ENCODE assay signal across 27 cellular contexts in the genomic region with DNA sequence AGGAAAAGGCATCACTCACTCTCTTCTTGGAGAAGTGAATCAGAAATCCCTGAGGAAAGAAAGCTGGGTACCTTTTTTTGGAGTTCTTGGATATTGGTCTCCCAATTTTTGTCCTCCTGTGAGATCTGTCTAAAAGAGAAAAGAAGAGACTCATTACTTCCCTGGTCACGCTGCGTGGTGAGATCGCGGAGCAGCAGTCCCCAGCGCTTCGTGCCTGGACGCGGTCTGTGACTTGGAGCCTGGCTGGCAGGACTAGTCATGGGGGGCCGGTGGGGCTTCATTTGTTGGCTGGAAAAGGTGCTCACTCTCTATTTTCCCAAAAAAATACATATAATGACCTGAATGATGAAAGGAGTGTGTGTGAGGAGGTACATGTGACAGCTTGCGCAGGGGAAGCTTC.
"Had no signal": no experiment of that assay in that cellular context is flagged by ENCODE, and none has a peak within 500 bp of the region (broad histone marks: within the 10 kb centered on the region; RNA-seq: fewer than 3 reads in every experiment).

No MANE protein-coding gene starts in this region.

- H3K36me3 ChIP-seq: left lung, lower lobe of right lung, ovary, right atrium auricular region, right lobe of liver, stomach, transverse colon, upper lobe of left lung, vagina had no signal

- H3K4me3 Mint-ChIP-seq: naive thymus-derived CD8-positive, alpha-beta T cell; nephron progenitor cell; stimulated activated memory B cell treated with anti-CD40 and anti-IgM and Interleukin-4, amounts not matched to agents 10 μg/mL and 1 μg/mL and 100 μg/mL, for 72 hours had no signal

- H3K27me3 Mint-ChIP-seq: stimulated activated memory B cell treated with anti-CD40 and anti-IgM and Interleukin-4, amounts not matched to agents 10 μg/mL and 1 μg/mL and 100 μg/mL, for 72 hours had no signal

- H3K4me1 ChIP-seq: left lung, lower lobe of right lung, right atrium auricular region, right lobe of liver, stomach, testis, thyroid gland, transverse colon, upper lobe of left lung, vagina had no signal

- H3K36me3 Mint-ChIP-seq: naive thymus-derived CD8-positive, alpha-beta T cell; stimulated activated memory B cell treated with anti-CD40 and anti-IgM and Interleukin-4, amounts not matched to agents 10 μg/mL and 1 μg/mL and 100 μg/mL, for 72 hours had no signal

- H3K4me3 ChIP-seq: hepatocyte, left lung, lower lobe of right lung, ovary, right atrium auricular region, right lobe of liver, smooth muscle cell, stomach, testis, thyroid gland, transverse colon, upper lobe of left lung, vagina had no signal

- H3K9me3 Mint-ChIP-seq: naive thymus-derived CD8-positive, alpha-beta T cell; nephron progenitor cell; stimulated activated memory B cell treated with anti-CD40 and anti-IgM and Interleukin-4, amounts not matched to agents 10 μg/mL and 1 μg/mL and 100 μg/mL, for 72 hours had no signal

- H3K9me3 ChIP-seq: lower lobe of right lung, ovary, right atrium auricular region, right lobe of liver, testis, thyroid gland, transverse colon, upper lobe of left lung, vagina had no signal

- H3K27ac Mint-ChIP-seq: nephron progenitor cell; progenitor cell of endocrine pancreas; stimulated activated memory B cell treated with anti-CD40 and anti-IgM and Interleukin-4, amounts not matched to agents 10 μg/mL and 1 μg/mL and 100 μg/mL, for 72 hours had no signal

- H3K27ac ChIP-seq: hepatocyte, left lung, lower lobe of right lung, ovary, right atrium auricular region, right lobe of liver, stomach, testis, thyroid gland, transverse colon, upper lobe of left lung, vagina had no signal

- H2AFZ ChIP-seq: hepatocyte had no signal

- H3K79me2 ChIP-seq: hepatocyte had no signal

- H3K27me3 ChIP-seq: hepatocyte, left lung, ovary, right atrium auricular region, right lobe of liver, stomach, testis, thyroid gland, transverse colon, upper lobe of left lung, vagina had no signal

- DNase-seq: islet precursor cell; kidney glomerular epithelial cell; left cardiac atrium; left lung; lower lobe of right lung; mammary epithelial cell; mesenchymal stem cell; naive thymus-derived CD8-positive, alpha-beta T cell; nephron progenitor cell; ovary; right lobe of liver; stimulated activated CD4-positive, alpha-beta T cell treated with anti-CD3 and anti-CD28 coated beads, Interleukin-1b, Interleukin-23, amount 100 ng/mL, for 48 hours; stimulated activated CD4-positive, alpha-beta T cell treated with anti-CD3 and anti-CD28 coated beads, Interleukin-2, amount 100 ng/mL, for 48 hours; stimulated activated CD4-positive, alpha-beta T cell treated with anti-CD3 and anti-CD28 coated beads, Interleukin-4, amount 100 ng/mL, for 4 hours; stimulated activated CD8-positive, alpha-beta memory T cell treated with anti-CD3 and anti-CD28 coated beads, Interleukin-4, amount 100 ng/mL, for 48 hours; stimulated activated naive CD8-positive, alpha-beta T cell treated with anti-CD3 and anti-CD28 coated beads, Interleukin-15, Interleukin-2, amounts not matched to agents 100 U/mL and 50 U/mL, for 24 hours; stomach; testis; thyroid gland; transverse colon; upper lobe of left lung had no signal

- H3K4me2 ChIP-seq: hepatocyte, smooth muscle cell had no signal
